Comparison of ENCODE assay signal across 1 cellular context in genomic region chr11:75582935-75583709, GRCh38.
TF ChIP-seq lines count a peak whose summit lies in the region.

No MANE protein-coding gene starts in this region.

TF ChIP-seq in K562, 482 proteins besides CTCF, POLR2A, EP300 and RAD21 (continued from another document and continues in another):
- no peak for TF ChIP-seq CUX1 (CRISPR knock-in tag; IDR thresholded peaks at IDR 0.05)
- no peak for TF ChIP-seq UBTF (IDR thresholded peaks at IDR 0.05; ENCODE audit: borderline replicate concordance in 1 of 2, low read depth in 2 of 2, low read length in 2 of 2)
- peak; percentile 85 for TF ChIP-seq CHD2 (IDR thresholded peaks at IDR 0.05; ENCODE audit: low read depth, low read length)
- 0 out of 2 replicates have a peak, but pooled peaks have one; percentile 10 for TF ChIP-seq NFIC (IDR thresholded peaks at IDR 0.05)
- peak; percentile 45 for TF ChIP-seq MGA (IDR thresholded peaks at IDR 0.05)
- 0 out of 4 replicates have a peak, but pooled peaks of 1 of the 2 experiments have one; percentile 25 for TF ChIP-seq TEAD1 (CRISPR knock-in tag; IDR thresholded peaks at IDR 0.05)
- TF ChIP-seq RBM25 (IDR thresholded peaks at IDR 0.05; ENCODE audit: low read depth, low read length, severe bottlenecking), result peak; percentile 20
- peak; percentile 79 for TF ChIP-seq RBFOX2 (IDR thresholded peaks at IDR 0.05; ENCODE audit: low read depth, low read length)
- TF ChIP-seq ZNF740 (CRISPR knock-in tag; IDR thresholded peaks at IDR 0.05), result 0 out of 2 replicates have a peak, but pooled peaks have one; percentile 45
- no peak for TF ChIP-seq ZNF740 (tag; IDR thresholded peaks at IDR 0.05)
- TF ChIP-seq TOE1 (IDR thresholded peaks at IDR 0.05; ENCODE audit: borderline replicate concordance), result 0 out of 2 replicates have a peak, but pooled peaks have one; percentile 37
- no peak for TF ChIP-seq TOE1 (CRISPR knock-in tag; IDR thresholded peaks at IDR 0.05; ENCODE audit: borderline replicate concordance, low read depth)
- peak; percentile 61; the same call in 1 of the 2 replicates for TF ChIP-seq PHF8 (IDR thresholded peaks at IDR 0.05; ENCODE audit: borderline replicate concordance, low read length)
- 0 out of 2 replicates have a peak, but pooled peaks have one; percentile 14 for TF ChIP-seq SMAD4 (CRISPR knock-in tag; conservative IDR thresholded peaks at IDR 0.05)
- peak; percentile 46; the same call in 1 of the 2 replicates for TF ChIP-seq ARID4B (CRISPR knock-in tag; IDR thresholded peaks at IDR 0.05)
- no peak for TF ChIP-seq BCLAF1 (IDR thresholded peaks at IDR 0.05; ENCODE audit: borderline replicate concordance in 1 of 2, control insufficient read depth in 1 of 2, low read depth in 2 of 2, low read length in 1 of 2)
- TF ChIP-seq SUPT5H (IDR thresholded peaks at IDR 0.05), result peak; percentile 48; the same call in 1 of the 2 replicates
